Comparison of ENCODE assay signal across 23 cellular contexts in the genomic region with DNA sequence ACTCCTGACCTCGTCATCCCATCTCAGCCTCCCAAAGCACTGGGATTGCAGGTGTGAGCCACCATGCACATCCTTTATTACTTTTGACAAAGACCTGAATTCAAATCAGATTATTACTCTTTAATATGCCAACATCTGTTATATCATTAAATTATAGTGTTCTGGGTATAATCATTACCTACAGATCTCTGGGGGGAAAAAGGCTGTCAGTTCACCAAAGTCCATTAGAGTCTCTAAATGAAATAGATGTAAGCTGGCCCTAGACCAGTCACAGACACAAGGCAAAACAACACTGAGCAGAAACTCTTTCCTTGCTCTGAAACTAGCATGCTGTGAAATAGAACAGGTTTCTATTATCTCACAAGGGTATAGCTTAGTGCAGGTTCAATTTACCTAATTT. TPM values are rescaled to one million over a fixed set of nuclear protein-coding genes. Genes with fewer than 3 reads are reported as not detected.
DNase-seq lines count a peak whose midpoint lies in the region; ATAC-seq and TF ChIP-seq lines count a peak whose summit lies in the region.
"Had no signal": no experiment of that assay in that cellular context is flagged by ENCODE, and none has a peak within 500 bp of the region (broad histone marks: within the 10 kb centered on the region; RNA-seq: fewer than 3 reads in every experiment).

No MANE protein-coding gene starts in this region.

- H3K4me3 ChIP-seq in BE2C (ENCODE audit: low read depth, low read length) (no peak overlapping the region), SK-N-SH (ENCODE audit: low read depth in 2 of 2, low read length in 1 of 2) (no peak overlapping the region)
- H3K4me3 ChIP-seq: A549, BLaER1, GM12878 had no signal

- TF ChIP-seq CTCF in BE2C (IDR thresholded peaks at IDR 0.05; ENCODE audit: low read depth, low read length) (no peak), SK-N-SH (IDR thresholded peaks at IDR 0.05) (no peak)

- no peak for TF ChIP-seq RAD21 in SK-N-SH (IDR thresholded peaks at IDR 0.05; ENCODE audit: low read length)

- H3K9me2 ChIP-seq in SK-N-SH: no peaks in the 10 kb centered on the region

- DNase-seq in BE2C: peak; percentile 25
- peak; percentile 42 for DNase-seq in NCI-H69 (lab: John Stamatoyannopoulos, UW)
- peak; percentile 49 for DNase-seq in SK-N-SH
- no peak for DNase-seq in LoVo (ENCODE audit: low spot score)
- DNase-seq in NCI-H2196 (lab: John Stamatoyannopoulos, UW; ENCODE audit: unreplicated experiment): no peak
- DNase-seq: AML-193; C1 segment of cervical spinal cord; CD4-positive, alpha-beta memory T cell; CD4-positive, CD25-positive, alpha-beta regulatory T cell; CD8-positive, alpha-beta memory T cell; COR-L47; DMS 273 treated with DMSO at 0.1 percent for 48 hours; DMS153; DMS53; DMS79; DND-41; EL; GDM1 had no signal

- no peaks in the 10 kb centered on the region for H3K36me3 ChIP-seq in BE2C
- H3K36me3 ChIP-seq in SK-N-SH (replicated peaks in 1 of 2; ENCODE audit: control insufficient read depth in 1 of 2, insufficient read depth in 2 of 2, low read length in 1 of 2): no peaks in the 10 kb centered on the region
- H3K36me3 ChIP-seq: BLaER1 had no signal

- CTCF ChIA-PET in SK-N-SH (lab: Yijun Ruan, JAX): interaction anchor here (0.7 to 6.1 kb wide), 6 partner anchors 12 to 527 kb away, joined by 3 to 36 read pairs (median 4); a partner anchor contains a TSS

- ATAC-seq in HG03159 (IDR thresholded peaks at IDR 0.05; ENCODE audit: unreplicated experiment): no peak
- ATAC-seq: A549 had no signal

- no peaks in the 10 kb centered on the region; the same call in 1 of the 2 replicates for H3K4me1 ChIP-seq in BE2C
- H3K4me1 ChIP-seq in SK-N-SH (ENCODE audit: control insufficient read depth in 1 of 2, insufficient read depth in 2 of 2, low read depth in 1 of 2, low read length in 1 of 2): peaks cover 0 to 8% of the 10 kb centered on the region in 2 experiments; a peak in 1 of 4 replicates
- H3K4me1 ChIP-seq: A549, BLaER1 had no signal

- H3K27me3 ChIP-seq in BE2C (no peaks in the 10 kb centered on the region), SK-N-SH (ENCODE audit: insufficient read depth) (no peaks in the 10 kb centered on the region)
- H3K27me3 ChIP-seq: BLaER1 had no signal

- POLR2A ChIA-PET in SK-N-SH (lab: Yijun Ruan, JAX): no interaction called here

- no peaks in the 10 kb centered on the region for H3K9me3 ChIP-seq in BE2C
- no peaks in the 10 kb centered on the region for H3K9me3 ChIP-seq in SK-N-SH
- H3K9me3 ChIP-seq: A549, BLaER1 had no signal

- no peak overlapping the region for H3K4me2 ChIP-seq in SK-N-SH
- H3K4me2 ChIP-seq: A549, BLaER1 had no signal

- no peaks in the 10 kb centered on the region for H4K20me1 ChIP-seq in SK-N-SH (ENCODE audit: insufficient read depth)
- H4K20me1 ChIP-seq: BLaER1 had no signal

- H3K79me2 ChIP-seq in SK-N-SH (ENCODE audit: insufficient read depth): no peaks in the 10 kb centered on the region

- no peak overlapping the region for H2AFZ ChIP-seq in SK-N-SH (ENCODE audit: low read depth)

- WGBS in SK-N-SH (ENCODE audit: low lambda C conversion rate): 83% methylated on average over 1 of the region's 1 CpG

- H3K27ac ChIP-seq in SK-N-SH (ENCODE audit: low read depth in 2 of 2, low read length in 1 of 2): peak overlapping the region in 1 of 2 experiments; percentile 62; a peak in 2 of 4 replicates
- H3K27ac ChIP-seq: 22Rv1, A549, BLaER1 had no signal

- no peaks in the 10 kb centered on the region for H3F3A ChIP-seq in SK-N-SH (replicated peaks; ENCODE audit: insufficient read depth)

- no peak overlapping the region for H3K9ac ChIP-seq in SK-N-SH
- H3K9ac ChIP-seq: BLaER1 had no signal

- TF ChIP-seq EP300 in SK-N-SH (IDR thresholded peaks at IDR 0.05; ENCODE audit: borderline replicate concordance in 1 of 2, low read depth in 1 of 2, low read length in 1 of 2): peak in 1 of 2 experiments; percentile 82; a peak in 2 of 4 replicates

TF ChIP-seq in SK-N-SH, 30 proteins besides CTCF, POLR2A, EP300 and RAD21:
- TF ChIP-seq RFX5 (IDR thresholded peaks at IDR 0.05; ENCODE audit: low read length) (no peak), RCOR1 (IDR thresholded peaks at IDR 0.05; ENCODE audit: low read length) (peak; percentile 61; the same call in 1 of the 2 replicates), TEAD4 (IDR thresholded peaks at IDR 0.05; ENCODE audit: borderline replicate concordance, insufficient read depth) (no peak), JUND (IDR thresholded peaks at IDR 0.05) (no peak), NRF1 (IDR thresholded peaks at IDR 0.05; ENCODE audit: low read depth, low read length) (no peak), GATA2 (CRISPR knock-in tag; IDR thresholded peaks at IDR 0.05) (peak; percentile 42), SIN3A (IDR thresholded peaks at IDR 0.05; ENCODE audit: borderline replicate concordance, low read depth, low read length) (no peak), ELF1 (IDR thresholded peaks at IDR 0.05) (no peak), MEF2A (IDR thresholded peaks at IDR 0.05; ENCODE audit: borderline replicate concordance, low read depth) (no peak), FOXM1 (IDR thresholded peaks at IDR 0.05; ENCODE audit: low read depth) (no peak), YY1 (IDR thresholded peaks at IDR 0.05; ENCODE audit: low read depth) (no peak), MXI1 (IDR thresholded peaks at IDR 0.05; ENCODE audit: low read depth, low read length) (0 out of 2 replicates have a peak, but pooled peaks have one; percentile 18), TAF1 (IDR thresholded peaks at IDR 0.05; ENCODE audit: borderline replicate concordance, low read depth, low read length) (no peak), CHD2 (IDR thresholded peaks at IDR 0.05; ENCODE audit: low read length, partially characterized antibody) (peak; percentile 24)
- TF ChIP-seq, protein P1, sequence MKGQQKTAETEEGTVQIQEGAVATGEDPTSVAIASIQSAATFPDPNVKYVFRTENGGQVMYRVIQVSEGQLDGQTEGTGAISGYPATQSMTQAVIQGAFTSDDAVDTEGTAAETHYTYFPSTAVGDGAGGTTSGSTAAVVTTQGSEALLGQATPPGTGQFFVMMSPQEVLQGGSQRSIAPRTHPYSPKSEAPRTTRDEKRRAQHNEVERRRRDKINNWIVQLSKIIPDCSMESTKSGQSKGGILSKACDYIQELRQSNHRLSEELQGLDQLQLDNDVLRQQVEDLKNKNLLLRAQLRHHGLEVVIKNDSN (IDR thresholded peaks at IDR 0.05; ENCODE audit: borderline replicate concordance, low read depth): no peak
- TF ChIP-seq, protein P2, sequence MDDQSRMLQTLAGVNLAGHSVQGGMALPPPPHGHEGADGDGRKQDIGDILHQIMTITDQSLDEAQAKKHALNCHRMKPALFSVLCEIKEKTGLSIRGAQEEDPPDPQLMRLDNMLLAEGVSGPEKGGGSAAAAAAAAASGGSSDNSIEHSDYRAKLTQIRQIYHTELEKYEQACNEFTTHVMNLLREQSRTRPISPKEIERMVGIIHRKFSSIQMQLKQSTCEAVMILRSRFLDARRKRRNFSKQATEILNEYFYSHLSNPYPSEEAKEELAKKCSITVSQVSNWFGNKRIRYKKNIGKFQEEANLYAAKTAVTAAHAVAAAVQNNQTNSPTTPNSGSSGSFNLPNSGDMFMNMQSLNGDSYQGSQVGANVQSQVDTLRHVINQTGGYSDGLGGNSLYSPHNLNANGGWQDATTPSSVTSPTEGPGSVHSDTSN (IDR thresholded peaks at IDR 0.05): no peak
- TF ChIP-seq, protein P3, sequence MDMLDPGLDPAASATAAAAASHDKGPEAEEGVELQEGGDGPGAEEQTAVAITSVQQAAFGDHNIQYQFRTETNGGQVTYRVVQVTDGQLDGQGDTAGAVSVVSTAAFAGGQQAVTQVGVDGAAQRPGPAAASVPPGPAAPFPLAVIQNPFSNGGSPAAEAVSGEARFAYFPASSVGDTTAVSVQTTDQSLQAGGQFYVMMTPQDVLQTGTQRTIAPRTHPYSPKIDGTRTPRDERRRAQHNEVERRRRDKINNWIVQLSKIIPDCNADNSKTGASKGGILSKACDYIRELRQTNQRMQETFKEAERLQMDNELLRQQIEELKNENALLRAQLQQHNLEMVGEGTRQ (IDR thresholded peaks at IDR 0.05; ENCODE audit: borderline replicate concordance, low read depth, low read length): no peak
- TF ChIP-seq, protein P4, sequence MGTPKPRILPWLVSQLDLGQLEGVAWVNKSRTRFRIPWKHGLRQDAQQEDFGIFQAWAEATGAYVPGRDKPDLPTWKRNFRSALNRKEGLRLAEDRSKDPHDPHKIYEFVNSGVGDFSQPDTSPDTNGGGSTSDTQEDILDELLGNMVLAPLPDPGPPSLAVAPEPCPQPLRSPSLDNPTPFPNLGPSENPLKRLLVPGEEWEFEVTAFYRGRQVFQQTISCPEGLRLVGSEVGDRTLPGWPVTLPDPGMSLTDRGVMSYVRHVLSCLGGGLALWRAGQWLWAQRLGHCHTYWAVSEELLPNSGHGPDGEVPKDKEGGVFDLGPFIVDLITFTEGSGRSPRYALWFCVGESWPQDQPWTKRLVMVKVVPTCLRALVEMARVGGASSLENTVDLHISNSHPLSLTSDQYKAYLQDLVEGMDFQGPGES (IDR thresholded peaks at IDR 0.05; ENCODE audit: low read depth, low read length): no peak

RNA-seq across cellular contexts. Expression of a gene that starts 21.6 kb away (rescaled TPM):
- 169 TPM for polyA plus RNA-seq in BE2C (2012; ENCODE audit: insufficient read depth, insufficient read length, low read depth)
- polyA plus RNA-seq in SK-N-SH (2012; rRNA removed): 225 and 229 TPM in 2 replicates
- polyA plus RNA-seq in SK-N-SH (2012; cell fraction: cytosol; rRNA removed): 101 and 117 TPM in 2 replicates
- 1,118 and 1,202 TPM in 2 replicates for polyA plus RNA-seq in SK-N-SH (2012; cell fraction: nucleus; rRNA removed)

Comparison
In these comparisons a context has a peak if more than half of its experiments do, and no peak if none do; other contexts are left out.
1. DNase-seq: peak in BE2C (single experiment), NCI-H69 (single experiment) and SK-N-SH (single experiment); none in LoVo (single experiment) and NCI-H2196 (single experiment).